Comparison of ENCODE assay signal across 17 cellular contexts in the genomic region with DNA sequence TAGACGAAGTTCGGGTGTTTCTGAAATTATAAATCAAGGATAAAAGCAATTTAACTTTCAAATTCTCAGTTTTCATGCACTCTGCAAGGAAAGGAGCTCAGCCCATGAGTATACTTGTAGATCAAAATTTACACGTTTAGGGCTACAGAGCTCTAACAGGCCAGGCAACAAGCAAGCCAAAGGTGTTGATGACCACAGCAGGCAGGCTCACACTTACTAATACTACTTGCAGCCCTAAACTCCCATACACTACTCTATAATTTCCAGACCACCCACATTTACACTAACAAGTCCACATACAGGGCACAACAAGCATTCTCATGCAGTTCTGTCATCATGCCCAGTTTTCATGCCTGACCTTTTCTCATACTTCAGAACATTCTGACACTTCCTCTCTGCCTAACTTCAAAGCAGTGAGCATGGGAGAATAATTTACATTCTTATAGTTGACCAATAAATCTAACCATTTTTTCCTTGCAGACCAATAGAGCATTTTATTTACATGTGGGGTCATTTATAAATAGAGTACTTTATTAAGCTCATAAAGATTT.
DNase-seq lines count a peak whose midpoint lies in the region; FAIRE-seq and TF ChIP-seq lines count a peak whose summit lies in the region.
"Had no signal": no experiment of that assay in that cellular context is flagged by ENCODE, and none has a peak within 500 bp of the region (broad histone marks: within the 10 kb centered on the region; RNA-seq: fewer than 3 reads in every experiment).

No MANE protein-coding gene starts in this region.

- no peak overlapping the region for H3K4me3 Mint-ChIP-seq in activated naive CD8-positive, alpha-beta T cell treated with anti-CD3 and anti-CD28 coated beads for 36 hours

- FAIRE-seq in bronchial epithelial cell (lab: Jason Lieb, UNC): no peak
- FAIRE-seq: G401.6, GM12892, GM19239, K562 had no signal

- peaks cover 7% of the 10 kb centered on the region for H3K9me3 Mint-ChIP-seq in activated naive CD8-positive, alpha-beta T cell treated with anti-CD3 and anti-CD28 coated beads for 36 hours

- no peak overlapping the region for H3K4me3 ChIP-seq in bronchial epithelial cell (ENCODE audit: low read depth, low read length)
- H3K4me3 ChIP-seq: K562 had no signal

- no peaks in the 10 kb centered on the region for H3K4me1 Mint-ChIP-seq in activated naive CD8-positive, alpha-beta T cell treated with anti-CD3 and anti-CD28 coated beads for 36 hours

- H3K27me3 ChIP-seq in bronchial epithelial cell (ENCODE audit: control insufficient read depth, insufficient read depth, low read length): no peaks in the 10 kb centered on the region

- peak; percentile 6 for DNase-seq in H4 (ENCODE audit: low spot score)
- DNase-seq in bronchial epithelial cell (ENCODE audit: low read depth): peak; percentile 37
- peak; percentile 71 for DNase-seq in foreskin melanocyte
- DNase-seq in medulla oblongata (ENCODE audit: extremely low spot score): peak; percentile 16
- DNase-seq in activated naive CD4-positive, alpha-beta T cell (lab: John Stamatoyannopoulos, UW): no peak
- DNase-seq in activated naive CD8-positive, alpha-beta T cell treated with anti-CD3 and anti-CD28 coated beads for 36 hours: no peak
- no peak for DNase-seq in KBM-7
- DNase-seq in glomerular visceral epithelial cell (ENCODE audit: extremely low spot score): no peak
- DNase-seq: AML-193, NCI-H1092 treated with DMSO at 0.1 percent for 48 hours, NCI-H1694, NCI-H2107, NCI-H446 had no signal

- no peak for TF ChIP-seq CTCF in bronchial epithelial cell (IDR thresholded peaks at IDR 0.05; ENCODE audit: insufficient read depth, low read length, severe bottlenecking)

- no peak overlapping the region for H3K27ac Mint-ChIP-seq in activated naive CD8-positive, alpha-beta T cell treated with anti-CD3 and anti-CD28 coated beads for 36 hours

- H3K36me3 Mint-ChIP-seq in activated naive CD8-positive, alpha-beta T cell treated with anti-CD3 and anti-CD28 coated beads for 36 hours: no peaks in the 10 kb centered on the region

- H3K36me3 ChIP-seq in bronchial epithelial cell (ENCODE audit: control insufficient read depth, insufficient read depth, low read length): peaks cover 1% of the 10 kb centered on the region

- H3K27me3 Mint-ChIP-seq in activated naive CD8-positive, alpha-beta T cell treated with anti-CD3 and anti-CD28 coated beads for 36 hours: peaks cover 5% of the 10 kb centered on the region

- in situ Hi-C loops in KBM-7 (cut with MboI; ENCODE audit: low pct_unique_long_range_greater_than_20kb, low sequenced_read_pairs): no loop called here

Comparison
In these comparisons a context has a peak if more than half of its experiments do, and no peak if none do; other contexts are left out.
1. DNase-seq: peak in H4 (single experiment), bronchial epithelial cell (single experiment), foreskin melanocyte (single experiment) and medulla oblongata (single experiment); none in activated naive CD4-positive, alpha-beta T cell (0 of 4), activated naive CD8-positive, alpha-beta T cell treated with anti-CD3 and anti-CD28 coated beads for 36 hours (single experiment), KBM-7 (single experiment) and glomerular visceral epithelial cell (single experiment).